ENCODE assay signal across 10 cellular contexts in genomic region chr2:177251165-177251542, GRCh38. TPM values are rescaled to one million over a fixed set of nuclear protein-coding genes. Genes with fewer than 3 reads are reported as not detected.
DNase-seq lines count a peak whose midpoint lies in the region; ATAC-seq, FAIRE-seq and TF ChIP-seq lines count a peak whose summit lies in the region.
"Had no signal": no experiment of that assay in that cellular context is flagged by ENCODE, and none has a peak within 500 bp of the region (broad histone marks: within the 10 kb centered on the region; RNA-seq: fewer than 3 reads in every experiment).

No MANE protein-coding gene starts in this region.

- no peak overlapping the region for H2AFZ ChIP-seq in HCT116 (ENCODE audit: low read depth, low read length, poor library complexity, severe bottlenecking)

- no peak for TF ChIP-seq RAD21 in HCT116 (IDR thresholded peaks at IDR 0.05; ENCODE audit: low read depth)

- peaks cover 47% of the 10 kb centered on the region for H3K36me3 Mint-ChIP-seq in activated CD8-positive, alpha-beta T cell treated with anti-CD3 and anti-CD28 coated beads, Interleukin-2, amount 10 ng/mL, durations not matched to agents 7 days and 5 days (ENCODE audit: low read depth)
- H3K36me3 Mint-ChIP-seq in stimulated activated effector memory CD8-positive, alpha-beta T cell treated with anti-CD3 and anti-CD28 coated beads, Interleukin-12 subunit alpha, Interleukin-12 subunit beta, amount 100 ng/mL, for 72 hours: peaks cover 81% of the 10 kb centered on the region

- H3K27me3 ChIP-seq in HCT116 (ENCODE audit: insufficient read depth, low read length): no peaks in the 10 kb centered on the region

- H3K9me3 ChIP-seq in HCT116 (ENCODE audit: control insufficient read depth in 1 of 2, insufficient read depth in 1 of 2, low read depth in 1 of 2, low read length in 2 of 2): no peaks in the 10 kb centered on the region
- no peaks in the 10 kb centered on the region for H3K9me3 ChIP-seq in kidney (ENCODE audit: control insufficient read depth in 1 of 2, low read length in 2 of 2)

- no peaks in the 10 kb centered on the region for H3K27me3 Mint-ChIP-seq in activated CD8-positive, alpha-beta T cell treated with anti-CD3 and anti-CD28 coated beads, Interleukin-2, amount 10 ng/mL, durations not matched to agents 7 days and 5 days (ENCODE audit: low read depth)

- peaks cover 68% of the 10 kb centered on the region for H3K4me1 Mint-ChIP-seq in activated CD8-positive, alpha-beta T cell treated with anti-CD3 and anti-CD28 coated beads, Interleukin-2, amount 10 ng/mL, durations not matched to agents 7 days and 5 days (ENCODE audit: low read depth)
- peaks cover 62% of the 10 kb centered on the region for H3K4me1 Mint-ChIP-seq in stimulated activated effector memory CD8-positive, alpha-beta T cell treated with anti-CD3 and anti-CD28 coated beads, Interleukin-12 subunit alpha, Interleukin-12 subunit beta, amount 100 ng/mL, for 72 hours

- CTCF ChIA-PET in HCT116 (lab: Charles Lee): interaction anchor here (1.9 kb wide), 1 partner anchor 12 kb away, joined by 4 read pairs; no protein-coding TSS in a partner anchor
- CTCF ChIA-PET in activated CD8-positive, alpha-beta T cell treated with anti-CD3 and anti-CD28 coated beads, Interleukin-2, amount 10 ng/mL, durations not matched to agents 7 days and 5 days (lab: Charles Lee): interaction anchor here (0.9 to 2.9 kb wide), 4 partner anchors 10 to 90 kb away, joined by 4 to 18 read pairs (median 4); partner anchors contain the start of gene NFE2L2

- no TSS peak for BruUV-seq in HCT116 (replicated peaks; lab: Mats Ljungman, UMichigan)

- H3K27ac ChIP-seq in HCT116 (ENCODE audit: low read depth, low read length) (no peak overlapping the region), kidney (ENCODE audit: low read depth in 2 of 2, low read length in 2 of 2) (peak overlapping the region; percentile 75 to 84)

- no peak for FAIRE-seq in kidney (lab: Jason Lieb, UNC)
- FAIRE-seq: G401.6 had no signal

- ATAC-seq in HCT116 (no peak), GM19467 (IDR thresholded peaks at IDR 0.05; ENCODE audit: unreplicated experiment) (no peak)
- ATAC-seq in activated CD8-positive, alpha-beta T cell treated with anti-CD3 and anti-CD28 coated beads, Interleukin-2, amount 10 ng/mL, durations not matched to agents 7 days and 5 days: no peak
- no peak for ATAC-seq in stimulated activated effector memory CD8-positive, alpha-beta T cell treated with anti-CD3 and anti-CD28 coated beads, Interleukin-12 subunit alpha, Interleukin-12 subunit beta, amount 100 ng/mL, for 72 hours

- H3K4me1 ChIP-seq in HCT116 (ENCODE audit: control insufficient read depth in 1 of 2, insufficient read depth in 2 of 2, low read length in 2 of 2) (peaks cover 58 to 92% of the 10 kb centered on the region in 2 experiments), kidney (ENCODE audit: control insufficient read depth in 1 of 2, insufficient read depth in 1 of 2, low read depth in 1 of 2, low read length in 2 of 2) (peaks cover 54 to 61% of the 10 kb centered on the region in 2 donors)

- H3K4me3 Mint-ChIP-seq in activated CD8-positive, alpha-beta T cell treated with anti-CD3 and anti-CD28 coated beads, Interleukin-2, amount 10 ng/mL, durations not matched to agents 7 days and 5 days: no peak overlapping the region
- H3K4me3 Mint-ChIP-seq in stimulated activated effector memory CD8-positive, alpha-beta T cell treated with anti-CD3 and anti-CD28 coated beads, Interleukin-12 subunit alpha, Interleukin-12 subunit beta, amount 100 ng/mL, for 72 hours: peak overlapping the region; percentile 40

- TF ChIP-seq CTCF in HCT116 (IDR thresholded peaks at IDR 0.05 in 2 of 3, conservative IDR thresholded peaks at IDR 0.05 in 1 of 3; ENCODE audit: borderline replicate concordance in 1 of 3, insufficient read depth in 1 of 3, low read depth in 2 of 3, low read length in 2 of 3): no peak
- no peak for TF ChIP-seq CTCF in kidney (IDR thresholded peaks at IDR 0.05; ENCODE audit: borderline replicate concordance, extremely low read depth, insufficient read depth)

- H4K20me1 ChIP-seq in HCT116 (ENCODE audit: insufficient read depth): peaks cover 33% of the 10 kb centered on the region; the same call in 1 of the 2 replicates

- H3K36me3 ChIP-seq in HCT116 (ENCODE audit: control insufficient read depth in 1 of 2, insufficient read depth in 2 of 2, low read length in 2 of 2) (no peaks in the 10 kb centered on the region), kidney (ENCODE audit: control insufficient read depth in 1 of 2, insufficient read depth in 2 of 2, low read length in 2 of 2) (no peaks in the 10 kb centered on the region)

- POLR2A ChIA-PET in HCT116 (lab: Charles Lee): interaction anchor here (1.1 kb wide), 1 partner anchor 39 kb away, joined by 3 read pairs; the partner anchor contains the start of gene HNRNPA3
- POLR2A ChIA-PET in activated CD8-positive, alpha-beta T cell treated with anti-CD3 and anti-CD28 coated beads, Interleukin-2, amount 10 ng/mL, durations not matched to agents 7 days and 5 days (lab: Charles Lee): interaction anchor here (8.6 kb wide), 1 partner anchor 13 kb away, joined by 97 read pairs; the partner anchor contains the start of gene NFE2L2

- peak overlapping the region; percentile 83 for H3K27ac Mint-ChIP-seq in activated CD8-positive, alpha-beta T cell treated with anti-CD3 and anti-CD28 coated beads, Interleukin-2, amount 10 ng/mL, durations not matched to agents 7 days and 5 days
- H3K27ac Mint-ChIP-seq in stimulated activated effector memory CD8-positive, alpha-beta T cell treated with anti-CD3 and anti-CD28 coated beads, Interleukin-12 subunit alpha, Interleukin-12 subunit beta, amount 100 ng/mL, for 72 hours: peak overlapping the region; percentile 72

- H3K9me3 Mint-ChIP-seq in activated CD8-positive, alpha-beta T cell treated with anti-CD3 and anti-CD28 coated beads, Interleukin-2, amount 10 ng/mL, durations not matched to agents 7 days and 5 days (ENCODE audit: insufficient read depth): no peaks in the 10 kb centered on the region
- no peaks in the 10 kb centered on the region for H3K9me3 Mint-ChIP-seq in stimulated activated effector memory CD8-positive, alpha-beta T cell treated with anti-CD3 and anti-CD28 coated beads, Interleukin-12 subunit alpha, Interleukin-12 subunit beta, amount 100 ng/mL, for 72 hours

- TF ChIP-seq POLR2A in HCT116 (IDR thresholded peaks at IDR 0.05; ENCODE audit: borderline replicate concordance, extremely low read depth, insufficient read depth, insufficient read length): no peak

- DNase-seq in HCT116 (ENCODE audit: low read depth, low spot score) (no peak), kidney (no peak), NCI-H1105 treated with DMSO at 0.1 percent for 48 hours (lab: John Stamatoyannopoulos, UW) (no peak), NCI-H1436 (lab: John Stamatoyannopoulos, UW) (no peak)
- DNase-seq in activated CD8-positive, alpha-beta T cell treated with anti-CD3 and anti-CD28 coated beads, Interleukin-2, amount 10 ng/mL, durations not matched to agents 7 days and 5 days: no peak
- no peak for DNase-seq in stimulated activated effector memory CD8-positive, alpha-beta T cell treated with anti-CD3 and anti-CD28 coated beads, Interleukin-12 subunit alpha, Interleukin-12 subunit beta, amount 100 ng/mL, for 72 hours (ENCODE audit: low spot score in 2 of 2)
- DNase-seq: activated effector memory CD4-positive, alpha-beta T cell treated with anti-CD3 and anti-CD28 coated beads, Interleukin-2, amount 50 U/mL, for 16 hours; NCI-H446 treated with DMSO at 0.1 percent for 48 hours had no signal

- no peak overlapping the region for H3K4me2 ChIP-seq in HCT116 (ENCODE audit: low read length)

- no peak overlapping the region for H3K9ac ChIP-seq in HCT116 (ENCODE audit: low read length)
- H3K9ac ChIP-seq in kidney (ENCODE audit: low read length in 2 of 2): peak overlapping the region in 1 of 2 donors; percentile 60

- RAD21 ChIA-PET in HCT116 (lab: Charles Lee; ENCODE audit: low non-redundant PET in 1 of 2, low total read pairs in 2 of 2, uncharacterized antibody in 2 of 2, unreplicated experiment in 2 of 2): no interaction called here

- H3K9me2 ChIP-seq in HCT116 (ENCODE audit: insufficient read depth): no peaks in the 10 kb centered on the region

- intact Hi-C loops in HCT116 (cut with micrococcal nuclease): no loop called here
- intact Hi-C loops in kidney (cut with DNase I): no loop called here

- H3K79me2 ChIP-seq in HCT116 (ENCODE audit: insufficient read depth, low read length): peaks cover 100% of the 10 kb centered on the region

- H3K4me3 ChIP-seq in HCT116 (replicated peaks in 1 of 2; ENCODE audit: low read depth in 1 of 2, low read length in 2 of 2) (no peak overlapping the region), kidney (ENCODE audit: low read length in 2 of 2) (no peak overlapping the region)

TF ChIP-seq in HCT116, 20 proteins besides CTCF, POLR2A, EP300 and RAD21:
- 0 out of 2 replicates have a peak, but pooled peaks have one; percentile 21 for TF ChIP-seq POLR2AphosphoS5 (IDR thresholded peaks at IDR 0.05; ENCODE audit: low read depth, low read length)
- TF ChIP-seq JUND (IDR thresholded peaks at IDR 0.05): no peak
- TF ChIP-seq SP1 (IDR thresholded peaks at IDR 0.05; ENCODE audit: low read depth): no peak
- no peak for TF ChIP-seq ZNF274 (IDR thresholded peaks at IDR 0.05; ENCODE audit: low read depth, low read length)

RNA-seq across cellular contexts. Expression of gene NFE2L2, which starts 13.4 kb away (rescaled TPM):
- total RNA-seq in HCT116 (2021; ENCODE audit: unreplicated experiment) (106 TPM), kidney (149 TPM)
- polyA plus RNA-seq in HCT116 (2012): 66.5 and 78.3 TPM in 2 replicates
- 10 to 100 TPM; 61.3 to 64.3 TPM for total RNA-seq in activated CD8-positive, alpha-beta T cell treated with anti-CD3 and anti-CD28 coated beads, Interleukin-2, amount 10 ng/mL, durations not matched to agents 7 days and 5 days
- polyA plus RNA-seq in kidney (ENCODE audit: insufficient read depth, low read depth, low replicate concordance): 105 TPM

RNA-seq across cellular contexts. Expression of gene HNRNPA3, which starts 38.6 kb away (rescaled TPM):
- total RNA-seq in HCT116 (2021; ENCODE audit: unreplicated experiment) (328 TPM), kidney (173 TPM)
- 376 and 446 TPM in 2 replicates for polyA plus RNA-seq in HCT116 (2012)
- 100 to 1,000 TPM; 329 to 350 TPM for total RNA-seq in activated CD8-positive, alpha-beta T cell treated with anti-CD3 and anti-CD28 coated beads, Interleukin-2, amount 10 ng/mL, durations not matched to agents 7 days and 5 days
- polyA plus RNA-seq in kidney (ENCODE audit: insufficient read depth, low read depth, low replicate concordance): 156 TPM
